In genomic region chr9:85940832-85941616, GRCh38 we compare ENCODE assay signal across 8 cellular contexts. TPM values are rescaled to one million over a fixed set of nuclear protein-coding genes. Genes with fewer than 3 reads are reported as not detected.
DNase-seq lines count a peak whose midpoint lies in the region; ATAC-seq, FAIRE-seq and TF ChIP-seq lines count a peak whose summit lies in the region.

NAA35 (plus strand) TSS chr9:85941146; CDS start chr9:85942160, 1,014 bp downstream.

- dilution Hi-C loops in keratinocyte (cut with MboI; ENCODE audit: extremely low pct_ligation_motif_present, low sequenced_read_pairs): no loop called here

- peaks cover 2 to 13% of the 10 kb centered on the region in 2 experiments for H3K36me3 ChIP-seq in keratinocyte (ENCODE audit: control insufficient read depth in 2 of 2, extremely low read depth in 1 of 2, insufficient read depth in 2 of 2, low read length in 2 of 2)

- peaks cover 6% of the 10 kb centered on the region for H3K4me1 ChIP-seq in keratinocyte (ENCODE audit: control insufficient read depth, extremely low read depth, insufficient read depth, low read length)

- peaks cover 50% of the 10 kb centered on the region for H3K79me2 ChIP-seq in keratinocyte (ENCODE audit: control insufficient read depth, insufficient read depth, low read length)

- H3K4me2 ChIP-seq in keratinocyte (ENCODE audit: control insufficient read depth, extremely low read depth, insufficient read depth, low read depth, low read length): peak within 1 kb of the TSS; percentile 97

- H3K27ac ChIP-seq in keratinocyte (ENCODE audit: control insufficient read depth, insufficient read depth, low read length): peak within 1 kb of the TSS; percentile 82

- H3K9ac ChIP-seq in keratinocyte (ENCODE audit: control insufficient read depth, extremely low read depth, insufficient read depth, low read length): peak within 1 kb of the TSS; percentile 92

- H2AFZ ChIP-seq in keratinocyte (ENCODE audit: control insufficient read depth, low read length): peak within 1 kb of the TSS; percentile 88

- ATAC-seq in HG03432 (IDR thresholded peaks at IDR 0.05; ENCODE audit: unreplicated experiment): peak; percentile 92

- peak; percentile 96 for DNase-seq in AG10803 (ENCODE audit: low read depth)
- peak; percentile 92 for DNase-seq in NCI-H510A (lab: John Stamatoyannopoulos, UW)
- peak; percentile 98 for DNase-seq in activated CD4-positive, alpha-beta T cell treated with anti-CD3 and anti-CD28 coated beads for 1 hour
- peak; percentile 97 for DNase-seq in cerebellum (ENCODE audit: low spot score)
- DNase-seq in keratinocyte (ENCODE audit: low read depth, low spot score): peak; percentile 83
- peak; percentile 96 to 98 for DNase-seq in stimulated activated CD4-positive, alpha-beta T cell treated with anti-CD3 and anti-CD28 coated beads, Interleukin-15, amount 100 ng/mL, for 1 hour (ENCODE audit: low read depth in 1 of 2, low spot score in 1 of 2)

- H3K9me1 ChIP-seq in keratinocyte (ENCODE audit: control insufficient read depth, extremely low read depth, insufficient read depth, low read length): no peaks in the 10 kb centered on the region

- H3K9me3 ChIP-seq in keratinocyte (ENCODE audit: control insufficient read depth, low read depth, low read length): no peaks in the 10 kb centered on the region

- peak; percentile 45 for TF ChIP-seq POLR2A in GM19099 (IDR thresholded peaks at IDR 0.05; ENCODE audit: extremely low read depth, insufficient read length, low read depth)

- H4K20me1 ChIP-seq in keratinocyte (ENCODE audit: control insufficient read depth, extremely low read depth, insufficient read depth, low read length): peaks cover 2% of the 10 kb centered on the region

- FAIRE-seq in keratinocyte (lab: Jason Lieb, UNC): no peak

- TF ChIP-seq CTCF in AG10803 (conservative IDR thresholded peaks at IDR 0.05; ENCODE audit: low read length) (no peak), keratinocyte (optimal IDR thresholded peaks at IDR 0.05 in 1 of 3, IDR thresholded peaks at IDR 0.05 in 1 of 3, conservative IDR thresholded peaks at IDR 0.05 in 1 of 3; ENCODE audit: extremely low read depth in 1 of 3, insufficient read depth in 2 of 3, low read length in 3 of 3) (no peak)

- H3K4me3 ChIP-seq in AG10803 (ENCODE audit: low read length) (peak within 1 kb of the TSS; percentile 88), keratinocyte (ENCODE audit: control insufficient read depth in 2 of 3, extremely low read depth in 1 of 3, insufficient read depth in 2 of 3, low read depth in 1 of 3, low read length in 3 of 3) (peak within 1 kb of the TSS; percentile 93 to 99 (median 99))

- H3K27me3 ChIP-seq in keratinocyte (ENCODE audit: control insufficient read depth, extremely low read depth, insufficient read depth, low read length): no peaks in the 10 kb centered on the region

RNA-seq across cellular contexts. Expression of gene NAA35, which starts in this region (rescaled TPM):
- total RNA-seq in cerebellum: 47.8 TPM
- polyA plus RNA-seq in keratinocyte: 24.0 to 33.8 TPM (median 25.1 TPM) in 3 replicates
- 22.4 TPM for polyA plus RNA-seq in keratinocyte (2011; ENCODE audit: low read depth)
- polyA plus RNA-seq in keratinocyte (2011; cell fraction: cytosol; rRNA removed): 16.0 and 28.5 TPM in 2 replicates
- 32.6 and 40.1 TPM in 2 replicates for polyA plus RNA-seq in keratinocyte (2011; cell fraction: nucleus; rRNA removed)
- 18.1 and 19.9 TPM in 2 replicates for polyA plus RNA-seq in keratinocyte (2012; ENCODE audit: low replicate concordance)
- 6.8 to 21.6 TPM (median 12.2 TPM) in 3 replicates for polyA minus RNA-seq in keratinocyte
- polyA minus RNA-seq in keratinocyte (2011; cell fraction: cytosol; rRNA and poly(A)+ RNA removed): 9.0 TPM
- 13.4 and 25.1 TPM in 2 replicates for polyA minus RNA-seq in keratinocyte (2011; cell fraction: nucleus; rRNA and poly(A)+ RNA removed)

Comparison
In these comparisons a context has a peak if more than half of its experiments do, and no peak if none do; other contexts are left out.
1. Peak in every context shown above with its lines: DNase-seq, ATAC-seq, H3K4me3 ChIP-seq and H3K27ac ChIP-seq.